8 cellular contexts compared by ENCODE assay signal in genomic region chr19:44113138-44113783, GRCh38. TPM values are rescaled to one million over a fixed set of nuclear protein-coding genes. Genes with fewer than 3 reads are reported as not detected.
A peak's percentile ranks its signal among the peaks of the same experiment; 100 is the strongest.
DNase-seq lines count a peak whose midpoint lies in the region; ATAC-seq, FAIRE-seq and TF ChIP-seq lines count a peak whose summit lies in the region.

TSS of gene ZNF225 (plus strand) at chr19:44113399. CDS start at chr19:44115828, 2,429 bp downstream.

- peak within 1 kb of the TSS; percentile 38 to 52 for H3K27ac ChIP-seq in kidney (ENCODE audit: low read depth in 2 of 2, low read length in 2 of 2)

- DNase-seq in AG09319 (ENCODE audit: extremely low read depth, low read depth) (peak; percentile 94), NCI-H345 (lab: John Stamatoyannopoulos, UW) (peak; percentile 94), choroid plexus epithelial cell (ENCODE audit: low read depth) (peak; percentile 99), kidney (peak; percentile 97)
- peak; percentile 69 for DNase-seq in activated CD4-positive, CD25-positive, alpha-beta regulatory T cell treated with anti-CD3 and anti-CD28 coated beads, Interleukin-2, amount 50 U/mL, for 72 hours
- peak; percentile 56 to 58 for DNase-seq in stimulated activated CD4-positive, alpha-beta T cell treated with anti-CD3 and anti-CD28 coated beads, Interleukin-15, amount 100 ng/mL, for 1 hour (ENCODE audit: low read depth in 1 of 2, low spot score in 1 of 2)

- peaks cover 3 to 6% of the 10 kb centered on the region in 2 donors for H3K4me1 ChIP-seq in kidney (ENCODE audit: control insufficient read depth in 1 of 2, insufficient read depth in 1 of 2, low read depth in 1 of 2, low read length in 2 of 2)

- intact Hi-C loops in kidney (cut with DNase I), result no loop called here

- ATAC-seq in GM19023 (IDR thresholded peaks at IDR 0.05; ENCODE audit: unreplicated experiment), result peak; percentile 95
- peak; percentile 94 for ATAC-seq in HG03196 (IDR thresholded peaks at IDR 0.05; ENCODE audit: unreplicated experiment)

- H3K9me3 ChIP-seq in kidney (ENCODE audit: control insufficient read depth in 1 of 2, low read length in 2 of 2), result peaks cover 2 to 13% of the 10 kb centered on the region in 2 donors

- H3K9ac ChIP-seq in kidney (ENCODE audit: low read length in 2 of 2), result peak within 1 kb of the TSS; percentile 71 to 89

- no peak for TF ChIP-seq CTCF in AG09319 (IDR thresholded peaks at IDR 0.05; ENCODE audit: low read depth, low read length)
- TF ChIP-seq CTCF in choroid plexus epithelial cell (conservative IDR thresholded peaks at IDR 0.05; ENCODE audit: low read depth, low read length), result peak; percentile 7
- no peak for TF ChIP-seq CTCF in kidney (IDR thresholded peaks at IDR 0.05; ENCODE audit: borderline replicate concordance, extremely low read depth, insufficient read depth)

- FAIRE-seq in kidney (lab: Jason Lieb, UNC), result peak; percentile 98

- H3K4me3 ChIP-seq in choroid plexus epithelial cell (ENCODE audit: low read depth, low read length) (peak within 1 kb of the TSS; percentile 87), kidney (ENCODE audit: low read length in 2 of 2) (peak within 1 kb of the TSS; percentile 93 to 95)

- H3K36me3 ChIP-seq in kidney (ENCODE audit: control insufficient read depth in 1 of 2, insufficient read depth in 2 of 2, low read length in 2 of 2), result peaks cover 8 to 12% of the 10 kb centered on the region in 2 donors

RNA-seq across cellular contexts. Expression of gene ZNF225, which starts in this region (rescaled TPM):
- total RNA-seq in kidney, result 6.7 TPM
- polyA plus RNA-seq in kidney (ENCODE audit: insufficient read depth, low read depth, low replicate concordance), result 2.3 TPM

Comparison
In these comparisons a context has a peak if more than half of its experiments do, and no peak if none do; other contexts are left out.
1. Peak in every context shown above with its lines: DNase-seq, ATAC-seq, H3K4me3 ChIP-seq and H3K27ac ChIP-seq.